1 cellular context compared by ENCODE assay signal in genomic region chr17:58412910-58413630, GRCh38.
TF ChIP-seq lines count a peak whose summit lies in the region.

No MANE protein-coding gene starts in this region.

TF ChIP-seq in HepG2, 621 proteins besides CTCF, POLR2A, EP300 and RAD21 (continued from another document and continues in another):
- TF ChIP-seq TRIM22 (IDR thresholded peaks at IDR 0.05) (no peak), NR0B2 (CRISPR knock-in tag; IDR thresholded peaks at IDR 0.05) (no peak), SMARCE1 (IDR thresholded peaks at IDR 0.05; ENCODE audit: borderline replicate concordance) (no peak), ZNF878 (CRISPR knock-in tag; IDR thresholded peaks at IDR 0.05) (no peak), CSRNP2 (CRISPR knock-in tag; conservative IDR thresholded peaks at IDR 0.05; ENCODE audit: low read depth) (no peak), SP140L (CRISPR knock-in tag; IDR thresholded peaks at IDR 0.05; ENCODE audit: borderline replicate concordance) (no peak), U2AF1 (optimal IDR thresholded peaks at IDR 0.05; ENCODE audit: low read depth, low read length) (no peak), ATF7 (IDR thresholded peaks at IDR 0.05) (no peak), ATF7 (CRISPR knock-in tag; IDR thresholded peaks at IDR 0.05) (no peak), ZNF281 (CRISPR knock-in tag; IDR thresholded peaks at IDR 0.05; ENCODE audit: borderline replicate concordance) (no peak), HNRNPK (IDR thresholded peaks at IDR 0.05; ENCODE audit: low read depth, low read length, poor library complexity, severe bottlenecking) (no peak), ARNTL (CRISPR knock-in tag; IDR thresholded peaks at IDR 0.05) (no peak), GLMP (CRISPR knock-in tag; IDR thresholded peaks at IDR 0.05; ENCODE audit: borderline replicate concordance) (no peak), FOXC1 (CRISPR knock-in tag; IDR thresholded peaks at IDR 0.05; ENCODE audit: borderline replicate concordance) (no peak), MIER2 (CRISPR knock-in tag; IDR thresholded peaks at IDR 0.05) (no peak), ATM (IDR thresholded peaks at IDR 0.05; ENCODE audit: borderline replicate concordance) (no peak), ZNF142 (CRISPR knock-in tag; IDR thresholded peaks at IDR 0.05) (no peak), HNF1B (CRISPR knock-in tag; IDR thresholded peaks at IDR 0.05) (no peak), BCLAF1 (IDR thresholded peaks at IDR 0.05) (no peak), CREM (IDR thresholded peaks at IDR 0.05) (peak; percentile 69), CREM (CRISPR knock-in tag; IDR thresholded peaks at IDR 0.05) (no peak), CC2D1A (CRISPR knock-in tag; IDR thresholded peaks at IDR 0.05) (no peak), ZSCAN5A (CRISPR knock-in tag; IDR thresholded peaks at IDR 0.05; ENCODE audit: borderline replicate concordance) (no peak), ZNF646 (CRISPR knock-in tag; IDR thresholded peaks at IDR 0.05) (no peak), ETV6 (CRISPR knock-in tag; conservative IDR thresholded peaks at IDR 0.05) (no peak), EZH2 (conservative IDR thresholded peaks at IDR 0.05; ENCODE audit: low read depth, low read length) (no peak), POLR2AphosphoS2 (IDR thresholded peaks at IDR 0.05; ENCODE audit: low read depth, low read length) (no peak)
